24 cellular contexts compared by ENCODE assay signal in the genomic region with DNA sequence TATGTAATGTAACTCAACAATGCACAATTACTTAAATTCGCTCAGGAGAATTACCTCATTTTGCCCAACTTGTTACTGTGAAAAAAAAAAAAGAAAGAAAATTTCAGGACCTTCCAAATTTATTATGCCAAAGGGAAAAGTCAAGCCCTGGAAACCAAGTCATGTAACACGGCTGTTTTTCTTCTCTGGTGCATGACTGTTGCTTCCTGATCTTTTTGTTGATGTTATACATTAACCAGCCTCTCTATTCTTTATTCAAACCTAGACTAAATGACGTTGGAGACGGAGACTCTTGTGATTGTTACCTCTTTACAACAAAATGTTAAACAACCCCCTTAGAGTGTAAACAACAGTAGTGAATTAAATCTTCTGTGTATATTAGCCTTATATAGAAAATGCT.
"Had no signal": no experiment of that assay in that cellular context is flagged by ENCODE, and none has a peak within 500 bp of the region (broad histone marks: within the 10 kb centered on the region; RNA-seq: fewer than 3 reads in every experiment).

No MANE protein-coding gene starts in this region.

- FAIRE-seq: pancreas, small intestine had no signal

- H3K9me3 Mint-ChIP-seq: activated CD4-positive, alpha-beta memory T cell treated with anti-CD3 and anti-CD28 coated beads, Interleukin-2, amount 10 ng/mL, durations not matched to agents 7 days and 5 days; activated CD4-positive, alpha-beta T cell treated with anti-CD3 and anti-CD28 coated beads, Interleukin-2, amount 10 ng/mL, durations not matched to agents 24 days and 14 days; activated naive CD4-positive, alpha-beta T cell treated with anti-CD3 and anti-CD28 coated beads, Interleukin-2, amount 10 ng/mL, durations not matched to agents 7 days and 5 days; natural killer cell treated with Interleukin-12 subunit alpha and Interleukin-12 subunit beta and Interleukin-15 and Interleukin-18, amount 100 ng/mL, for 72 hours; stimulated activated effector memory CD8-positive, alpha-beta T cell treated with anti-CD3 and anti-CD28 coated beads, Interleukin-12 subunit alpha, Interleukin-12 subunit beta, amount 100 ng/mL, for 72 hours had no signal

- H3K4me3 ChIP-seq: body of pancreas, cardiac muscle cell, heart left ventricle, left ventricle myocardium inferior, pancreas, stomach, suprapubic skin, tibial nerve had no signal

- H3K27ac Mint-ChIP-seq: activated CD4-positive, alpha-beta memory T cell treated with anti-CD3 and anti-CD28 coated beads, Interleukin-2, amount 10 ng/mL, durations not matched to agents 7 days and 5 days; activated CD4-positive, alpha-beta T cell treated with anti-CD3 and anti-CD28 coated beads, Interleukin-2, amount 10 ng/mL, durations not matched to agents 24 days and 14 days; activated naive CD4-positive, alpha-beta T cell treated with anti-CD3 and anti-CD28 coated beads, Interleukin-2, amount 10 ng/mL, durations not matched to agents 7 days and 5 days; endodermal cell; natural killer cell treated with Interleukin-12 subunit alpha and Interleukin-12 subunit beta and Interleukin-15 and Interleukin-18, amount 100 ng/mL, for 72 hours; stimulated activated effector memory CD8-positive, alpha-beta T cell treated with anti-CD3 and anti-CD28 coated beads, Interleukin-12 subunit alpha, Interleukin-12 subunit beta, amount 100 ng/mL, for 72 hours; T-helper 17 cell had no signal

- H3K4me3 Mint-ChIP-seq: activated CD4-positive, alpha-beta memory T cell treated with anti-CD3 and anti-CD28 coated beads, Interleukin-2, amount 10 ng/mL, durations not matched to agents 7 days and 5 days; activated CD4-positive, alpha-beta T cell treated with anti-CD3 and anti-CD28 coated beads, Interleukin-2, amount 10 ng/mL, durations not matched to agents 24 days and 14 days; activated naive CD4-positive, alpha-beta T cell treated with anti-CD3 and anti-CD28 coated beads, Interleukin-2, amount 10 ng/mL, durations not matched to agents 7 days and 5 days; endodermal cell; natural killer cell treated with Interleukin-12 subunit alpha and Interleukin-12 subunit beta and Interleukin-15 and Interleukin-18, amount 100 ng/mL, for 72 hours; stimulated activated effector memory CD8-positive, alpha-beta T cell treated with anti-CD3 and anti-CD28 coated beads, Interleukin-12 subunit alpha, Interleukin-12 subunit beta, amount 100 ng/mL, for 72 hours; T-helper 17 cell had no signal

- H3K27me3 Mint-ChIP-seq: T-helper 17 cell had no signal

- H3K36me3 Mint-ChIP-seq: activated naive CD4-positive, alpha-beta T cell treated with anti-CD3 and anti-CD28 coated beads, Interleukin-2, amount 10 ng/mL, durations not matched to agents 7 days and 5 days; natural killer cell treated with Interleukin-12 subunit alpha and Interleukin-12 subunit beta and Interleukin-15 and Interleukin-18, amount 100 ng/mL, for 72 hours; stimulated activated effector memory CD8-positive, alpha-beta T cell treated with anti-CD3 and anti-CD28 coated beads, Interleukin-12 subunit alpha, Interleukin-12 subunit beta, amount 100 ng/mL, for 72 hours had no signal

- DNase-seq: activated CD4-positive, alpha-beta memory T cell treated with anti-CD3 and anti-CD28 coated beads, Interleukin-2, amount 10 ng/mL, durations not matched to agents 7 days and 5 days; activated CD4-positive, alpha-beta T cell treated with anti-CD3 and anti-CD28 coated beads, Interleukin-2, amount 10 ng/mL, durations not matched to agents 24 days and 14 days; activated CD4-positive, CD25-positive, alpha-beta regulatory T cell; activated effector memory CD4-positive, alpha-beta T cell treated with anti-CD3 and anti-CD28 coated beads, Interleukin-2, amount 50 U/mL, for 16 hours; activated naive CD4-positive, alpha-beta T cell treated with anti-CD3 and anti-CD28 coated beads, Interleukin-2, amount 10 ng/mL, durations not matched to agents 7 days and 5 days; activated T-cell treated with anti-CD3 and anti-CD28 coated beads for 4 hours; body of pancreas; cortex of kidney; endodermal cell; heart left ventricle; islet precursor cell; left ventricle myocardium inferior; mammary epithelial cell; midbrain; pancreas; small intestine; stimulated activated CD4-positive, alpha-beta T cell treated with anti-CD3 and anti-CD28 coated beads, Interleukin-2, amount 100 ng/mL, for 24 hours; stomach; T-helper 17 cell had no signal
